ENCODE assay signal across 1 cellular context in the genomic region with DNA sequence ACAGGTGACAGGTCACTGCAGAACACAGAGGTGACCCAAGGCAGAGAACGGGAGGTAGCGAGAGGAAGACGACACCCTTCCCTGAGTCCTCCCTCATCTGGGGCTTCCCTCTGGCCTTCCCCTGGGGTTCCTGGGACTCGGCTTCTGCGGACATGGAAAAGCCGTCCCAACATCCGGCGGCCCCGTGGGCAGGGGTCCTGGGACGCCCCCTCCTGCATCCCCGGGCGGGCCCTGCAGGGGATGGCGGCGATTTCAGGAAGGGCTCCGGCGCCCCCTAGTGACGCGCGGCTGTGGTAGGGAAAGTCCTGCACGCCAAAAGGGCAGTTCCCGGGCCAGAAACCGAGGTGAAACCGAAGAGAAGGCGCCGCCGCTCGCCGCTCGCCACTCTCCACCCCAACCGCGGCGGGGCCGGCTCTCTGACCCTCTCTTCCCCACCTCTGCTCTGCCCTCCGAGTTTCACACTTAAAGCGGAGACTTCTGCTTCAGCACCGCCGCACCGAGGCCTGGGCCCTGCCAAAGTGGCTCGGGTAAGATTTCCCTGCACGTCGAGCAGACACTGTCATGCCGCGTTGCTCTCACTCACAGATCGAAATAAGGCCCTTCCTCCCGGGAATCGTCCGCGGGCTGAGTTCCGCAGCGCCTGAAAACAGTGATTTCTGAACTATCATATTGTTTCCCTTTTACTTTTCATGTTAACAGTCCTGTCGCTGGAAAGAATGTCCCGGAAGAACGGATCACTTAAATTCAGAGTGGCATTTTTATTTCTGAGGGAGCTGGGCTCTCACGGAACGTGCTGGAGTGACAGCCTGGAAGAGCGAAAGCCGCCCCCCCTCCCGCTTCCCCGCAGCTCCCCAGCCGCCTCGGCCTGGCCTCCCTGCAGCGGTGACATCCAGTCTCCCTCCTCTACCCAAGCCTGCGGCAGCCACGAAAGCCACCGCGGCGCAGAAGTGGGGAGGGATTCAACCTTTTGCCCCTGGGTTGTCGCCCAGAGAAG.
A peak's percentile ranks its signal among the peaks of the same experiment; 100 is the strongest.
TF ChIP-seq lines count a peak whose summit lies in the region.

No MANE protein-coding gene starts in this region.

TF ChIP-seq in HepG2, 621 proteins besides CTCF, POLR2A, EP300 and RAD21 (continued from another document and continues in another):
- TF ChIP-seq, protein P1, sequence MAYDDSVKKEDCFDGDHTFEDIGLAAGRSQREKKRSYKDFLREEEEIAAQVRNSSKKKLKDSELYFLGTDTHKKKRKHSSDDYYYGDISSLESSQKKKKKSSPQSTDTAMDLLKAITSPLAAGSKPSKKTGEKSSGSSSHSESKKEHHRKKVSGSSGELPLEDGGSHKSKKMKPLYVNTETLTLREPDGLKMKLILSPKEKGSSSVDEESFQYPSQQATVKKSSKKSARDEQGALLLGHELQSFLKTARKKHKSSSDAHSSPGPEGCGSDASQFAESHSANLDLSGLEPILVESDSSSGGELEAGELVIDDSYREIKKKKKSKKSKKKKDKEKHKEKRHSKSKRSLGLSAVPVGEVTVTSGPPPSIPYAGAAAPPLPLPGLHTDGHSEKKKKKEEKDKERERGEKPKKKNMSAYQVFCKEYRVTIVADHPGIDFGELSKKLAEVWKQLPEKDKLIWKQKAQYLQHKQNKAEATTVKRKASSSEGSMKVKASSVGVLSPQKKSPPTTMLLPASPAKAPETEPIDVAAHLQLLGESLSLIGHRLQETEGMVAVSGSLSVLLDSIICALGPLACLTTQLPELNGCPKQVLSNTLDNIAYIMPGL (CRISPR knock-in tag; IDR thresholded peaks at IDR 0.05; ENCODE audit: borderline replicate concordance in 1 of 2, low read depth in 1 of 2) = peak; percentile 38 to 69; a peak in 2 of 4 replicates
- TF ChIP-seq ZNF230 (CRISPR knock-in tag; IDR thresholded peaks at IDR 0.05) (peak; percentile 96), KDM3A (CRISPR knock-in tag; IDR thresholded peaks at IDR 0.05; ENCODE audit: low read depth) (peak; percentile 70; the same call in 1 of the 2 replicates), ZNF460 (CRISPR knock-in tag; IDR thresholded peaks at IDR 0.05; ENCODE audit: borderline replicate concordance) (no peak), ZNF557 (CRISPR knock-in tag; IDR thresholded peaks at IDR 0.05) (no peak), HNRNPLL (IDR thresholded peaks at IDR 0.05; ENCODE audit: low read depth, low read length, poor library complexity, severe bottlenecking) (peak; percentile 56), BORCS8-MEF2B (CRISPR knock-in tag; IDR thresholded peaks at IDR 0.05) (0 out of 2 replicates have a peak, but pooled peaks have one; percentile 29), SALL1 (CRISPR knock-in tag; IDR thresholded peaks at IDR 0.05) (peak; percentile 34; the same call in 1 of the 2 replicates), ZFP62 (CRISPR knock-in tag; IDR thresholded peaks at IDR 0.05) (no peak), ZNF501 (CRISPR knock-in tag; IDR thresholded peaks at IDR 0.05) (peak; percentile 44), GLI4 (CRISPR knock-in tag; IDR thresholded peaks at IDR 0.05; ENCODE audit: borderline replicate concordance) (no peak), TEAD3 (CRISPR knock-in tag; optimal IDR thresholded peaks at IDR 0.05; ENCODE audit: borderline replicate concordance) (peak; percentile 14), NFRKB (IDR thresholded peaks at IDR 0.05) (no peak), ZNF235 (CRISPR knock-in tag; IDR thresholded peaks at IDR 0.05; ENCODE audit: borderline replicate concordance) (no peak), NCOA1 (CRISPR knock-in tag; IDR thresholded peaks at IDR 0.05) (no peak), ZNF839 (CRISPR knock-in tag; IDR thresholded peaks at IDR 0.05; ENCODE audit: borderline replicate concordance) (0 out of 2 replicates have a peak, but pooled peaks have one; percentile 23), RORA (CRISPR knock-in tag; IDR thresholded peaks at IDR 0.05) (no peak), ZNF777 (CRISPR knock-in tag; IDR thresholded peaks at IDR 0.05) (peak; percentile 97), ZNF598 (CRISPR knock-in tag; IDR thresholded peaks at IDR 0.05; ENCODE audit: borderline replicate concordance) (0 out of 2 replicates have a peak, but pooled peaks have one; percentile 30), PAF1 (CRISPR knock-in tag; IDR thresholded peaks at IDR 0.05) (no peak), ZBTB38 (CRISPR knock-in tag; IDR thresholded peaks at IDR 0.05) (peak; percentile 18; the same call in 1 of the 2 replicates), PHB2 (IDR thresholded peaks at IDR 0.05; ENCODE audit: partially characterized antibody) (no peak), ZNF34 (CRISPR knock-in tag; IDR thresholded peaks at IDR 0.05; ENCODE audit: borderline replicate concordance) (no peak)
- TF ChIP-seq, protein P2, sequence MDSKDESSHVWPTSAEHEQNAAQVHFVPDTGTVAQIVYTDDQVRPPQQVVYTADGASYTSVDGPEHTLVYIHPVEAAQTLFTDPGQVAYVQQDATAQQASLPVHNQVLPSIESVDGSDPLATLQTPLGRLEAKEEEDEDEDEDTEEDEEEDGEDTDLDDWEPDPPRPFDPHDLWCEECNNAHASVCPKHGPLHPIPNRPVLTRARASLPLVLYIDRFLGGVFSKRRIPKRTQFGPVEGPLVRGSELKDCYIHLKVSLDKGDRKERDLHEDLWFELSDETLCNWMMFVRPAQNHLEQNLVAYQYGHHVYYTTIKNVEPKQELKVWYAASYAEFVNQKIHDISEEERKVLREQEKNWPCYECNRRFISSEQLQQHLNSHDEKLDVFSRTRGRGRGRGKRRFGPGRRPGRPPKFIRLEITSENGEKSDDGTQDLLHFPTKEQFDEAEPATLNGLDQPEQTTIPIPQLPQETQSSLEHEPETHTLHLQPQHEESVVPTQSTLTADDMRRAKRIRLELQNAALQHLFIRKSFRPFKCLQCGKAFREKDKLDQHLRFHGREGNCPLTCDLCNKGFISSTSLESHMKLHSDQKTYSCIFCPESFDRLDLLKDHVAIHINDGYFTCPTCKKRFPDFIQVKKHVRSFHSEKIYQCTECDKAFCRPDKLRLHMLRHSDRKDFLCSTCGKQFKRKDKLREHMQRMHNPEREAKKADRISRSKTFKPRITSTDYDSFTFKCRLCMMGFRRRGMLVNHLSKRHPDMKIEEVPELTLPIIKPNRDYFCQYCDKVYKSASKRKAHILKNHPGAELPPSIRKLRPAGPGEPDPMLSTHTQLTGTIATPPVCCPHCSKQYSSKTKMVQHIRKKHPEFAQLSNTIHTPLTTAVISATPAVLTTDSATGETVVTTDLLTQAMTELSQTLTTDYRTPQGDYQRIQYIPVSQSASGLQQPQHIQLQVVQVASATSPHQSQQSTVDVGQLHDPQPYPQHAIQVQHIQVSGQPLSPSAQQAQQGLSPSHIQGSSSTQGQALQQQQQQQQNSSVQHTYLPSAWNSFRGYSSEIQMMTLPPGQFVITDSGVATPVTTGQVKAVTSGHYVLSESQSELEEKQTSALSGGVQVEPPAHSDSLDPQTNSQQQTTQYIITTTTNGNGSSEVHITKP (CRISPR knock-in tag; IDR thresholded peaks at IDR 0.05; ENCODE audit: low read depth) = no peak
- TF ChIP-seq, protein P3, sequence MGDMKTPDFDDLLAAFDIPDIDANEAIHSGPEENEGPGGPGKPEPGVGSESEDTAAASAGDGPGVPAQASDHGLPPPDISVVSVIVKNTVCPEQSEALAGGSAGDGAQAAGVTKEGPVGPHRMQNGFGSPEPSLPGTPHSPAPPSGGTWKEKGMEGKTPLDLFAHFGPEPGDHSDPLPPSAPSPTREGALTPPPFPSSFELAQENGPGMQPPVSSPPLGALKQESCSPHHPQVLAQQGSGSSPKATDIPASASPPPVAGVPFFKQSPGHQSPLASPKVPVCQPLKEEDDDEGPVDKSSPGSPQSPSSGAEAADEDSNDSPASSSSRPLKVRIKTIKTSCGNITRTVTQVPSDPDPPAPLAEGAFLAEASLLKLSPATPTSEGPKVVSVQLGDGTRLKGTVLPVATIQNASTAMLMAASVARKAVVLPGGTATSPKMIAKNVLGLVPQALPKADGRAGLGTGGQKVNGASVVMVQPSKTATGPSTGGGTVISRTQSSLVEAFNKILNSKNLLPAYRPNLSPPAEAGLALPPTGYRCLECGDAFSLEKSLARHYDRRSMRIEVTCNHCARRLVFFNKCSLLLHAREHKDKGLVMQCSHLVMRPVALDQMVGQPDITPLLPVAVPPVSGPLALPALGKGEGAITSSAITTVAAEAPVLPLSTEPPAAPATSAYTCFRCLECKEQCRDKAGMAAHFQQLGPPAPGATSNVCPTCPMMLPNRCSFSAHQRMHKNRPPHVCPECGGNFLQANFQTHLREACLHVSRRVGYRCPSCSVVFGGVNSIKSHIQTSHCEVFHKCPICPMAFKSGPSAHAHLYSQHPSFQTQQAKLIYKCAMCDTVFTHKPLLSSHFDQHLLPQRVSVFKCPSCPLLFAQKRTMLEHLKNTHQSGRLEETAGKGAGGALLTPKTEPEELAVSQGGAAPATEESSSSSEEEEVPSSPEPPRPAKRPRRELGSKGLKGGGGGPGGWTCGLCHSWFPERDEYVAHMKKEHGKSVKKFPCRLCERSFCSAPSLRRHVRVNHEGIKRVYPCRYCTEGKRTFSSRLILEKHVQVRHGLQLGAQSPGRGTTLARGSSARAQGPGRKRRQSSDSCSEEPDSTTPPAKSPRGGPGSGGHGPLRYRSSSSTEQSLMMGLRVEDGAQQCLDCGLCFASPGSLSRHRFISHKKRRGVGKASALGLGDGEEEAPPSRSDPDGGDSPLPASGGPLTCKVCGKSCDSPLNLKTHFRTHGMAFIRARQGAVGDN (CRISPR knock-in tag; IDR thresholded peaks at IDR 0.05) = peak; percentile 53; the same call in 1 of the 2 replicates
- TF ChIP-seq, protein P4, sequence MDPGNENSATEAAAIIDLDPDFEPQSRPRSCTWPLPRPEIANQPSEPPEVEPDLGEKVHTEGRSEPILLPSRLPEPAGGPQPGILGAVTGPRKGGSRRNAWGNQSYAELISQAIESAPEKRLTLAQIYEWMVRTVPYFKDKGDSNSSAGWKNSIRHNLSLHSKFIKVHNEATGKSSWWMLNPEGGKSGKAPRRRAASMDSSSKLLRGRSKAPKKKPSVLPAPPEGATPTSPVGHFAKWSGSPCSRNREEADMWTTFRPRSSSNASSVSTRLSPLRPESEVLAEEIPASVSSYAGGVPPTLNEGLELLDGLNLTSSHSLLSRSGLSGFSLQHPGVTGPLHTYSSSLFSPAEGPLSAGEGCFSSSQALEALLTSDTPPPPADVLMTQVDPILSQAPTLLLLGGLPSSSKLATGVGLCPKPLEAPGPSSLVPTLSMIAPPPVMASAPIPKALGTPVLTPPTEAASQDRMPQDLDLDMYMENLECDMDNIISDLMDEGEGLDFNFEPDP (CRISPR knock-in tag; conservative IDR thresholded peaks at IDR 0.05) = no peak
- TF ChIP-seq, protein P5, sequence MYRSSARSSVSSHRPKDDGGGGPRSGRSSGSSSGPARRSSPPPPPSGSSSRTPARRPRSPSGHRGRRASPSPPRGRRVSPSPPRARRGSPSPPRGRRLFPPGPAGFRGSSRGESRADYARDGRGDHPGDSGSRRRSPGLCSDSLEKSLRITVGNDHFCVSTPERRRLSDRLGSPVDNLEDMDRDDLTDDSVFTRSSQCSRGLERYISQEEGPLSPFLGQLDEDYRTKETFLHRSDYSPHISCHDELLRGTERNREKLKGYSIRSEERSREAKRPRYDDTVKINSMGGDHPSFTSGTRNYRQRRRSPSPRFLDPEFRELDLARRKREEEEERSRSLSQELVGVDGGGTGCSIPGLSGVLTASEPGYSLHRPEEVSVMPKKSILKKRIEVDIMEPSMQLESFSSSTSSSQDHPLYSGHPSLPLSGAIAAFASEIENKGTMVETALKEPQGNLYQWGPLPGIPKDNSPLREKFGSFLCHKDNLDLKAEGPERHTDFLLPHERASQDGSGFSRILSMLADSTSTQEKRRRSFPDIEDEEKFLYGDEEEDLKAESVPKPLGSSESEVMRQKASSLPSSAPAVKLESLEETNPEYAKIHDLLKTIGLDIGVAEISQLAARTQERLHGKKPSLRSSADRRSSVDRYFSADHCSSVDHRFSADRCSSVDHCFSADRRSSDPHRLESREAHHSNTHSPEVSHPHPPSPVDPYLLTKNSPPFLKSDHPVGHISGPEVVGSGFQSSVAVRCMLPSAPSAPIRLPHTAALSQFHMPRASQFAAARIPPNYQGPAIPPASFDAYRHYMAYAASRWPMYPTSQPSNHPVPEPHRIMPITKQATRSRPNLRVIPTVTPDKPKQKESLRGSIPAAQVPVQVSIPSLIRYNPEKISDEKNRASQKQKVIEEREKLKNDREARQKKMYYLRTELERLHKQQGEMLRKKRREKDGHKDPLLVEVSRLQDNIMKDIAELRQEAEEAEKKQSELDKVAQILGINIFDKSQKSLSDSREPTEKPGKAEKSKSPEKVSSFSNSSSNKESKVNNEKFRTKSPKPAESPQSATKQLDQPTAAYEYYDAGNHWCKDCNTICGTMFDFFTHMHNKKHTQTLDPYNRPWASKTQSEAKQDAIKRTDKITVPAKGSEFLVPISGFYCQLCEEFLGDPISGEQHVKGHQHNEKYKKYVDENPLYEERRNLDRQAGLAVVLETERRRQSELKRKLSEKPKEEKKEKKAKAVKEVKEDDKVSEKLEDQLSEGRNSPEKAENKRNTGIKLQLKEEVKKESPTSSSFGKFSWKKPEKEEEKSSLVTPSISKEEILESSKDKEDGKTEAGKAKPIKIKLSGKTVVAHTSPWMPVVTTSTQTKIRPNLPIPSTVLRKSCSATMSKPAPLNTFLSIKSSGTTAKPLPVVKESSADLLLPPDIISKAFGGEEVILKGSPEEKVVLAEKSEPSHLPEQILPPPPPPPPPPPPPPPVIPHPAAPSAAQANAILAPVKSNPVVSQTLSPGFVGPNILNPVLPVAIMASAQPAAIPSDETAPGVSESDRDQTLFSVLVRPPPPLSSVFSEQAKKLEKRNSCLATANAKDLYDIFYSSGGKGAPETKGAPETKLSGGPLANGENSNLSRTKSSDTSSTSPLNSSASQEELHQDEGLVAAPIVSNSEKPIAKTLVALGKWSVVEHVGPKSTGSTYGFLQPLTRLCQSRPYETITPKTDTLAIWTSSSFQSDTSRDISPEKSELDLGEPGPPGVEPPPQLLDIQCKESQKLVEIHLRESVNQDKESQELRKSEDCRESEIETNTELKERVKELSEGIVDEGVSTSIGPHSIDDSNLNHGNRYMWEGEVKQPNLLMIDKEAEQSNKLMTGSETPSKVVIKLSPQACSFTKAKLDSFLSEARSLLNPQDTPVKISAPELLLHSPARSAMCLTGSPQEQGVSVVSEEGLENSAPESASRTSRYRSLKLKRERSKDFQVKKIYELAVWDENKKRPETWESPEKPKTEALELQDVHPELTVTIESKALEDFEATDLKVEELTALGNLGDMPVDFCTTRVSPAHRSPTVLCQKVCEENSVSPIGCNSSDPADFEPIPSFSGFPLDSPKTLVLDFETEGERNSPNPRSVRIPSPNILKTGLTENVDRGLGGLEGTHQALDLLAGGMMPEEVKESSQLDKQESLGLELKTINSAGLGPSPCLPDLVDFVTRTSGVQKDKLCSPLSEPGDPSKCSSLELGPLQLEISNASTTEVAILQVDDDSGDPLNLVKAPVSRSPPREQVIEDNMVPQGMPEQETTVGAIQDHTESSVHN (CRISPR knock-in tag; IDR thresholded peaks at IDR 0.05) = 0 out of 2 replicates have a peak, but pooled peaks have one; percentile 30
- TF ChIP-seq, protein P6, sequence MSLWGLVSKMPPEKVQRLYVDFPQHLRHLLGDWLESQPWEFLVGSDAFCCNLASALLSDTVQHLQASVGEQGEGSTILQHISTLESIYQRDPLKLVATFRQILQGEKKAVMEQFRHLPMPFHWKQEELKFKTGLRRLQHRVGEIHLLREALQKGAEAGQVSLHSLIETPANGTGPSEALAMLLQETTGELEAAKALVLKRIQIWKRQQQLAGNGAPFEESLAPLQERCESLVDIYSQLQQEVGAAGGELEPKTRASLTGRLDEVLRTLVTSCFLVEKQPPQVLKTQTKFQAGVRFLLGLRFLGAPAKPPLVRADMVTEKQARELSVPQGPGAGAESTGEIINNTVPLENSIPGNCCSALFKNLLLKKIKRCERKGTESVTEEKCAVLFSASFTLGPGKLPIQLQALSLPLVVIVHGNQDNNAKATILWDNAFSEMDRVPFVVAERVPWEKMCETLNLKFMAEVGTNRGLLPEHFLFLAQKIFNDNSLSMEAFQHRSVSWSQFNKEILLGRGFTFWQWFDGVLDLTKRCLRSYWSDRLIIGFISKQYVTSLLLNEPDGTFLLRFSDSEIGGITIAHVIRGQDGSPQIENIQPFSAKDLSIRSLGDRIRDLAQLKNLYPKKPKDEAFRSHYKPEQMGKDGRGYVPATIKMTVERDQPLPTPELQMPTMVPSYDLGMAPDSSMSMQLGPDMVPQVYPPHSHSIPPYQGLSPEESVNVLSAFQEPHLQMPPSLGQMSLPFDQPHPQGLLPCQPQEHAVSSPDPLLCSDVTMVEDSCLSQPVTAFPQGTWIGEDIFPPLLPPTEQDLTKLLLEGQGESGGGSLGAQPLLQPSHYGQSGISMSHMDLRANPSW (CRISPR knock-in tag; IDR thresholded peaks at IDR 0.05; ENCODE audit: borderline replicate concordance) = no peak
